ENCODE assay signal across 7 cellular contexts in genomic region chr7:85750454-85750949, GRCh38.
A peak's percentile ranks its signal among the peaks of the same experiment; 100 is the strongest.
DNase-seq lines count a peak whose midpoint lies in the region; ATAC-seq, FAIRE-seq and TF ChIP-seq lines count a peak whose summit lies in the region.

No MANE protein-coding gene starts in this region.

- DNase-seq in Daoy (ENCODE audit: low read depth) (peak; percentile 23), NCI-H460 (ENCODE audit: extremely low read depth, low read depth) (peak; percentile 44), bronchial epithelial cell (ENCODE audit: low read depth) (peak; percentile 35), lung (ENCODE audit: low spot score) (no peak), MG63 (no peak)

- no peak for FAIRE-seq in bronchial epithelial cell (lab: Jason Lieb, UNC)

- peaks cover 0 to 2% of the 10 kb centered on the region in 2 donors for H3K9me3 ChIP-seq in lung (ENCODE audit: control insufficient read depth in 2 of 2, insufficient read depth in 1 of 2, low read length in 1 of 2)
- H3K9me3 ChIP-seq in MG63: no peaks in the 10 kb centered on the region

- no peak overlapping the region for H3K4me3 ChIP-seq in bronchial epithelial cell (ENCODE audit: low read depth, low read length)
- H3K4me3 ChIP-seq in lung: no peak overlapping the region
- no peak overlapping the region for H3K4me3 ChIP-seq in MG63

- 34 to 47% methylated on average over 14 of the region's 14 CpGs for WGBS in lung, 2 donors

- ATAC-seq in GM18907 (IDR thresholded peaks at IDR 0.05; ENCODE audit: unreplicated experiment) (peak; percentile 97), HG03025 (IDR thresholded peaks at IDR 0.05; ENCODE audit: low FRiP score, unreplicated experiment) (peak; percentile 95), lung (ENCODE audit: insufficient read depth, low FRiP score) (peak; percentile 62)

- no peak overlapping the region for H3K27ac ChIP-seq in lung (ENCODE audit: low read depth in 1 of 2, low read length in 1 of 2)

- TF ChIP-seq CTCF in bronchial epithelial cell (IDR thresholded peaks at IDR 0.05; ENCODE audit: insufficient read depth, low read length, severe bottlenecking) (peak; percentile 86), lung (IDR thresholded peaks at IDR 0.05; ENCODE audit: control extremely low read depth, extremely low read depth) (peak; percentile 31)

- H3K27me3 ChIP-seq in bronchial epithelial cell (ENCODE audit: control insufficient read depth, insufficient read depth, low read length) (no peaks in the 10 kb centered on the region), lung (ENCODE audit: control insufficient read depth, insufficient read depth) (no peaks in the 10 kb centered on the region), MG63 (no peaks in the 10 kb centered on the region)

- H3K4me1 ChIP-seq in lung (ENCODE audit: control insufficient read depth in 2 of 2, insufficient read depth in 2 of 2, low read length in 2 of 2): no peaks in the 10 kb centered on the region

- no peaks in the 10 kb centered on the region for H3K36me3 ChIP-seq in bronchial epithelial cell (ENCODE audit: control insufficient read depth, insufficient read depth, low read length)
- no peaks in the 10 kb centered on the region for H3K36me3 ChIP-seq in lung (ENCODE audit: control insufficient read depth in 2 of 2, insufficient read depth in 2 of 2, low read length in 2 of 2)
- H3K36me3 ChIP-seq in MG63: no peaks in the 10 kb centered on the region

Comparison
In these comparisons a context has a peak if more than half of its experiments do, and no peak if none do; other contexts are left out.
1. DNase-seq: peak in Daoy (single experiment), NCI-H460 (single experiment) and bronchial epithelial cell (single experiment); none in lung (single experiment) and MG63 (single experiment).
2. Peak in every context shown above with its lines, with median percentiles within 50 percentile points of each other: ATAC-seq.